ENCODE assay signal across 30 cellular contexts in genomic region chr9:8356406-8356805, GRCh38.
"Had no signal": no experiment of that assay in that cellular context is flagged by ENCODE, and none has a peak within 500 bp of the region (broad histone marks: within the 10 kb centered on the region; RNA-seq: fewer than 3 reads in every experiment).

No MANE protein-coding gene starts in this region.

- H2AFZ ChIP-seq: PC-9 had no signal

- H3K36me3 ChIP-seq: SJSA1 had no signal

- DNase-seq: Karpas-422, KBM-7, MM.1S, MV-4-11, NCI-H1092, NCI-H1105, NCI-H1417 treated with DMSO at 0.1 percent for 48 hours, NCI-H1436 treated with DMSO at 0.1 percent for 48 hours, NCI-H1694 treated with DMSO at 0.1 percent for 48 hours, NCI-H187 treated with DMSO at 0.1 percent for 48 hours, NCI-H2029, NCI-H2081, NCI-H2171 treated with DMSO at 0.1 percent for 48 hours, NCI-H2227 treated with DMSO at 0.1 percent for 48 hours, NCI-H345, NCI-H446, NCI-H510A treated with DMSO at 0.1 percent for 48 hours, NCI-H524 treated with DMSO at 0.1 percent for 48 hours, NCI-H526 treated with DMSO at 0.1 percent for 48 hours, NCI-H774, PC-9, SHP77 treated with DMSO at 0.1 percent for 48 hours, SK-N-SH, SW 1271 had no signal

- H3K4me2 ChIP-seq: KMS-11, PC-9, SK-N-SH had no signal

- H3K9ac ChIP-seq: KMS-11, SK-N-SH had no signal

- H3K9me3 ChIP-seq: SJSA1, SK-N-SH had no signal

- H3K27me3 ChIP-seq: SJSA1 had no signal

- ATAC-seq: Panc1, Right ventricle myocardium inferior had no signal

- H3K4me1 ChIP-seq: SJSA1 had no signal

- H3K27ac ChIP-seq: KMS-11, PC-9, RWPE1, SJSA1 had no signal

- FAIRE-seq: RCC 7860 had no signal

- H3K4me3 ChIP-seq: PC-9, SJSA1 had no signal
